ENCODE assay signal across 1 cellular context in genomic region chr19:4909897-4910593, GRCh38.
TF ChIP-seq lines count a peak whose summit lies in the region.

No MANE protein-coding gene starts in this region.

TF ChIP-seq in HepG2, 621 proteins besides CTCF, POLR2A, EP300 and RAD21 (continued from another document):
- TF ChIP-seq HOMEZ (CRISPR knock-in tag; IDR thresholded peaks at IDR 0.05; ENCODE audit: low read depth) = no peak
- peak; percentile 66; the same call in 1 of the 2 replicates for TF ChIP-seq MAZ (IDR thresholded peaks at IDR 0.05; ENCODE audit: borderline replicate concordance, low read depth, low read length)
- peak; percentile 59; the same call in 1 of the 2 replicates for TF ChIP-seq MAZ (CRISPR knock-in tag; IDR thresholded peaks at IDR 0.05; ENCODE audit: low read depth)
- TF ChIP-seq SCMH1 (CRISPR knock-in tag; IDR thresholded peaks at IDR 0.05; ENCODE audit: borderline replicate concordance) = no peak
